ENCODE assay signal across 22 cellular contexts in genomic region chr9:98778711-98779530, GRCh38. TPM values are rescaled to one million over a fixed set of nuclear protein-coding genes. Genes with fewer than 3 reads are reported as not detected.
DNase-seq lines count a peak whose midpoint lies in the region; ATAC-seq and TF ChIP-seq lines count a peak whose summit lies in the region.
"Had no signal": no experiment of that assay in that cellular context is flagged by ENCODE, and none has a peak within 500 bp of the region (broad histone marks: within the 10 kb centered on the region; RNA-seq: fewer than 3 reads in every experiment).

No MANE protein-coding gene starts in this region.

- 0 out of 2 replicates have a peak overlapping the region, but pooled peaks have one; percentile 14 for H3K4me2 ChIP-seq in PC-3 (ENCODE audit: low read length)

- no peaks in the 10 kb centered on the region for H4K20me1 ChIP-seq in PC-3 (ENCODE audit: low read length)

- H3K4me3 Mint-ChIP-seq in Caco-2 (ENCODE audit: unreplicated experiment) (no peak overlapping the region), nephron (no peak overlapping the region)
- H3K4me3 Mint-ChIP-seq: activated B cell treated with CpG ODN at 0.5 μM for 24 hours; activated naive CD4-positive, alpha-beta T cell treated with anti-CD3 and anti-CD28 coated beads for 36 hours; HFFc6; immature natural killer cell; stimulated activated naive B cell treated with anti-CD40 and anti-IgM and Interleukin-4, amounts not matched to agents 10 μg/mL and 1 μg/mL and 100 μg/mL, for 72 hours had no signal

- no peaks in the 10 kb centered on the region for H3K79me2 ChIP-seq in PC-3 (ENCODE audit: low read length)

- H3K27me3 Mint-ChIP-seq in Caco-2 (ENCODE audit: insufficient read depth, unreplicated experiment): no peaks in the 10 kb centered on the region
- H3K27me3 Mint-ChIP-seq in nephron (ENCODE audit: low read depth): no peaks in the 10 kb centered on the region
- H3K27me3 Mint-ChIP-seq: activated B cell treated with CpG ODN at 0.5 μM for 24 hours; stimulated activated naive B cell treated with anti-CD40 and anti-IgM and Interleukin-4, amounts not matched to agents 10 μg/mL and 1 μg/mL and 100 μg/mL, for 72 hours had no signal

- 68 to 79% methylated on average over 8 of the region's 8 CpGs for WGBS in testis, 2 donors

- peak; percentile 44 to 74 for DNase-seq in Caco-2
- DNase-seq in PC-3: peak; percentile 41
- DNase-seq in epithelial cell of esophagus (ENCODE audit: low read depth): peak; percentile 15
- no peak for DNase-seq in H4 (ENCODE audit: low spot score)
- DNase-seq in iPS-NIHi11 (ENCODE audit: low spot score): no peak
- DNase-seq in testis: no peak
- DNase-seq: activated B cell treated with CpG ODN at 0.5 μM for 24 hours; activated naive CD4-positive, alpha-beta T cell treated with anti-CD3 and anti-CD28 coated beads for 36 hours; COR-L47; GF-D8; HFFc6; immature natural killer cell; NCI-H2081 treated with DMSO at 0.1 percent for 48 hours; NCI-H774; ovary; stimulated activated naive B cell treated with anti-CD40 and anti-IgM and Interleukin-4, amounts not matched to agents 10 μg/mL and 1 μg/mL and 100 μg/mL, for 72 hours; T-helper 1 cell had no signal

- CTCF ChIA-PET in Caco-2 (lab: Charles Lee) (interaction anchor here (0.6 to 1.5 kb wide), 3 partner anchors 13 to 583 kb away, joined by 3 to 8 read pairs (median 4); no protein-coding TSS in a partner anchor), PC-3 (lab: Charles Lee) (interaction anchor here (0.7 kb wide), 1 partner anchor 77 kb away, joined by 4 read pairs; no protein-coding TSS in a partner anchor)

- H3K27ac Mint-ChIP-seq in Caco-2 (ENCODE audit: unreplicated experiment): peak overlapping the region; percentile 1
- peak overlapping the region; percentile 54 to 98 (median 76) for H3K27ac Mint-ChIP-seq in nephron
- H3K27ac Mint-ChIP-seq: activated B cell treated with CpG ODN at 0.5 μM for 24 hours; activated naive CD4-positive, alpha-beta T cell treated with anti-CD3 and anti-CD28 coated beads for 36 hours; HFFc6; stimulated activated naive B cell treated with anti-CD40 and anti-IgM and Interleukin-4, amounts not matched to agents 10 μg/mL and 1 μg/mL and 100 μg/mL, for 72 hours had no signal

- H3K9me3 Mint-ChIP-seq in Caco-2 (ENCODE audit: unreplicated experiment) (no peaks in the 10 kb centered on the region), nephron (no peaks in the 10 kb centered on the region)
- H3K9me3 Mint-ChIP-seq: activated B cell treated with CpG ODN at 0.5 μM for 24 hours; activated naive CD4-positive, alpha-beta T cell treated with anti-CD3 and anti-CD28 coated beads for 36 hours; HFFc6; immature natural killer cell; stimulated activated naive B cell treated with anti-CD40 and anti-IgM and Interleukin-4, amounts not matched to agents 10 μg/mL and 1 μg/mL and 100 μg/mL, for 72 hours had no signal

- intact Hi-C loops in Caco-2 (cut with micrococcal nuclease; ENCODE audit: unreplicated experiment) (loop anchor here (5.0 kb wide), 1 partner anchor 232 kb away; no protein-coding TSS in a partner anchor), PC-3 (cut with micrococcal nuclease) (loop anchor here (10.0 kb wide), 1 partner anchor 224 kb away; no protein-coding TSS in a partner anchor), testis (cut with DNase I; ENCODE audit: low total_unique reads) (no loop called here)

- H3F3A ChIP-seq in PC-3 (ENCODE audit: low read length, unreplicated experiment): no peaks in the 10 kb centered on the region

- H3K4me1 Mint-ChIP-seq in Caco-2 (ENCODE audit: low read depth, unreplicated experiment) (peaks cover 46% of the 10 kb centered on the region), nephron (peaks cover 16% of the 10 kb centered on the region)
- H3K4me1 Mint-ChIP-seq: activated B cell treated with CpG ODN at 0.5 μM for 24 hours; immature natural killer cell; stimulated activated naive B cell treated with anti-CD40 and anti-IgM and Interleukin-4, amounts not matched to agents 10 μg/mL and 1 μg/mL and 100 μg/mL, for 72 hours had no signal

- TF ChIP-seq CTCF in Caco-2 (IDR thresholded peaks at IDR 0.05; ENCODE audit: insufficient read depth in 1 of 2, low read depth in 1 of 2, low read length in 1 of 2, severe bottlenecking in 1 of 2, unreplicated experiment in 1 of 2) (no peak), PC-3 (conservative IDR thresholded peaks at IDR 0.05; ENCODE audit: low read depth, low read length) (no peak), epithelial cell of esophagus (IDR thresholded peaks at IDR 0.05; ENCODE audit: insufficient read depth, low read depth, low read length, missing control alignments) (no peak), nephron (IDR thresholded peaks at IDR 0.05; ENCODE audit: unreplicated experiment in 3 of 3) (no peak), testis (IDR thresholded peaks at IDR 0.05) (no peak)

- H3K27me3 ChIP-seq in Caco-2 (replicated peaks; ENCODE audit: control insufficient read depth, insufficient read depth, low read length) (no peaks in the 10 kb centered on the region), PC-3 (ENCODE audit: low read length) (no peaks in the 10 kb centered on the region), testis (no peaks in the 10 kb centered on the region)
- H3K27me3 ChIP-seq: breast epithelium, gastroesophageal sphincter, ovary, upper lobe of left lung had no signal

- peaks cover 2% of the 10 kb centered on the region for H3K36me3 ChIP-seq in Caco-2 (ENCODE audit: control insufficient read depth, insufficient read depth, low read length)
- no peaks in the 10 kb centered on the region for H3K36me3 ChIP-seq in PC-3 (ENCODE audit: low read depth, low read length)
- no peaks in the 10 kb centered on the region for H3K36me3 ChIP-seq in testis (ENCODE audit: low read depth, missing control alignments)
- H3K36me3 ChIP-seq: breast epithelium, ovary had no signal

- H3K36me3 Mint-ChIP-seq in Caco-2 (ENCODE audit: insufficient read depth, unreplicated experiment) (peaks cover 17% of the 10 kb centered on the region), nephron (ENCODE audit: low read depth) (peaks cover 37% of the 10 kb centered on the region)

- TF ChIP-seq POLR2A in testis (IDR thresholded peaks at IDR 0.05): no peak

- H3K4me1 ChIP-seq in Caco-2 (peaks cover 73% of the 10 kb centered on the region), PC-3 (ENCODE audit: insufficient read depth, low read length) (peaks cover 43% of the 10 kb centered on the region), testis (no peaks in the 10 kb centered on the region)
- H3K4me1 ChIP-seq: breast epithelium, gastroesophageal sphincter had no signal

- peak overlapping the region; percentile 42; the same call in 1 of the 2 replicates for H3K9ac ChIP-seq in PC-3 (ENCODE audit: low read length)

- peak overlapping the region; percentile 80 for H3K27ac ChIP-seq in PC-3 (ENCODE audit: low read length)
- H3K27ac ChIP-seq in testis: no peak overlapping the region
- H3K27ac ChIP-seq: breast epithelium, gastroesophageal sphincter, ovary had no signal

- ATAC-seq in PC-3: peak; percentile 74
- no peak for ATAC-seq in GM19395 (IDR thresholded peaks at IDR 0.05; ENCODE audit: unreplicated experiment)
- ATAC-seq: gastroesophageal sphincter; stimulated activated naive B cell treated with anti-CD40 and anti-IgM and Interleukin-4, amounts not matched to agents 10 μg/mL and 1 μg/mL and 100 μg/mL, for 72 hours had no signal

- H3K9me2 ChIP-seq in PC-3 (replicated peaks; ENCODE audit: low read length): no peaks in the 10 kb centered on the region

- H3K9me3 ChIP-seq in Caco-2 (no peaks in the 10 kb centered on the region), PC-3 (ENCODE audit: low read length) (no peaks in the 10 kb centered on the region), testis (no peaks in the 10 kb centered on the region)
- H3K9me3 ChIP-seq: breast epithelium, gastroesophageal sphincter, ovary, upper lobe of left lung had no signal

- POLR2A ChIA-PET in Caco-2 (lab: Charles Lee): no interaction called here
- POLR2A ChIA-PET in PC-3 (lab: Charles Lee; ENCODE audit: unreplicated experiment): interaction anchor here (0.6 kb wide), 2 partner anchors 41 to 320 kb away, joined by 3 to 5 read pairs; no protein-coding TSS in a partner anchor

- H3K4me3 ChIP-seq in Caco-2 (ENCODE audit: low read depth, low read length) (no peak overlapping the region), PC-3 (ENCODE audit: low read length) (no peak overlapping the region), epithelial cell of esophagus (ENCODE audit: low read length) (no peak overlapping the region), testis (no peak overlapping the region)
- H3K4me3 ChIP-seq: breast epithelium, gastroesophageal sphincter, ovary, upper lobe of left lung had no signal

- H2AFZ ChIP-seq in PC-3 (ENCODE audit: low read length): no peak overlapping the region

- BruUV-seq in Caco-2 (replicated peaks; lab: Mats Ljungman, UMichigan) (no TSS peak), PC-3 (replicated peaks; lab: Mats Ljungman, UMichigan) (no TSS peak)

RNA-seq across cellular contexts. Expression of gene ANKS6, which starts 17.4 kb away (rescaled TPM):
- total RNA-seq in Caco-2 (2022) (21.1 and 27.8 TPM in 2 replicates), PC-3 (2014; rRNA removed) (27.7 and 39.7 TPM in 2 replicates), testis (10 to 100 TPM; 24.2 to 33.6 TPM)
- 11.6 and 12.6 TPM in 2 replicates for total RNA-seq in H4 (2014; rRNA removed; shearing (Covaris generic))
- 12.8 TPM for polyA plus RNA-seq in testis (ENCODE audit: insufficient read depth, low read depth, low replicate concordance)

RNA-seq across cellular contexts. Expression of gene GALNT12, which starts 28.5 kb away (rescaled TPM):
- total RNA-seq in Caco-2 (2022): 3.6 and 3.9 TPM in 2 replicates
- total RNA-seq in PC-3 (2014; rRNA removed): 14.8 and 24.8 TPM in 2 replicates
- total RNA-seq in H4 (2014; rRNA removed; shearing (Covaris generic)): 3.1 and 3.6 TPM in 2 replicates
- 1 to 10 TPM; 6.9 to 8.0 TPM for total RNA-seq in testis
- 7.5 TPM for polyA plus RNA-seq in testis (ENCODE audit: insufficient read depth, low read depth, low replicate concordance)

Comparison
In these comparisons a context has a peak if more than half of its experiments do, and no peak if none do; other contexts are left out.
1. DNase-seq: peak in Caco-2 (2 of 2), PC-3 (single experiment) and epithelial cell of esophagus (single experiment); none in H4 (single experiment), iPS-NIHi11 (single experiment) and testis (single experiment).